In genomic region chr14:101364503-101365328, GRCh38 we compare ENCODE assay signal across 16 cellular contexts.
DNase-seq lines count a peak whose midpoint lies in the region; ATAC-seq and TF ChIP-seq lines count a peak whose summit lies in the region.
"Had no signal": no experiment of that assay in that cellular context is flagged by ENCODE, and none has a peak within 500 bp of the region (broad histone marks: within the 10 kb centered on the region; RNA-seq: fewer than 3 reads in every experiment).

No MANE protein-coding gene starts in this region.

- H3K27ac ChIP-seq in tibial artery = peak overlapping the region; percentile 71 to 87
- H3K27ac ChIP-seq: 22Rv1, foreskin keratinocyte had no signal

- H3K36me3 ChIP-seq in tibial artery (no peaks in the 10 kb centered on the region), HAP-1 (replicated peaks) (no peaks in the 10 kb centered on the region)

- peak overlapping the region; percentile 9 for H3K4me3 ChIP-seq in fibroblast of villous mesenchyme (ENCODE audit: low read depth, low read length)
- peak overlapping the region; percentile 33 to 49 for H3K4me3 ChIP-seq in tibial artery
- no peak overlapping the region for H3K4me3 ChIP-seq in HAP-1

- ATAC-seq in omental fat pad (ENCODE audit: low FRiP score) (peak; percentile 79), GM21576 (IDR thresholded peaks at IDR 0.05; ENCODE audit: unreplicated experiment) (no peak)
- ATAC-seq: activated naive CD4-positive, alpha-beta T cell treated with anti-CD3 and anti-CD28 coated beads, Interleukin-2, amount 50 U/mL, for 72 hours; foreskin keratinocyte; PC-3 had no signal

- H3K27me3 ChIP-seq in tibial artery (no peaks in the 10 kb centered on the region), HAP-1 (ENCODE audit: low read depth) (no peaks in the 10 kb centered on the region)
- H3K27me3 ChIP-seq: foreskin keratinocyte had no signal

- in situ Hi-C loops in HAP-1 (cut with MboI; ENCODE audit: low sequenced_read_pairs) = no loop called here

- intact Hi-C loops in tibial artery (cut with DNase I; ENCODE audit: low total_unique reads) = no loop called here

- H3K9me3 ChIP-seq in tibial artery (no peaks in the 10 kb centered on the region), HAP-1 (no peaks in the 10 kb centered on the region)
- H3K9me3 ChIP-seq: Caco-2 had no signal

- peak; percentile 12 for DNase-seq in DMS79 treated with DMSO at 0.1 percent for 48 hours (lab: John Stamatoyannopoulos, UW)
- DNase-seq in DMS79 (lab: John Stamatoyannopoulos, UW) = no peak
- DNase-seq in fibroblast of villous mesenchyme (ENCODE audit: low read depth) = peak; percentile 69
- peak; percentile 84 for DNase-seq in omental fat pad (ENCODE audit: low spot score)
- peak; percentile 94 to 96 for DNase-seq in tibial artery
- no peak for DNase-seq in HAP-1 (ENCODE audit: low spot score in 2 of 2)
- DNase-seq in AG08396 (ENCODE audit: low spot score) = no peak
- DNase-seq: activated CD8-positive, alpha-beta memory T cell treated with anti-CD3 and anti-CD28 coated beads for 24 hours; Caco-2; foreskin keratinocyte; GOT3; PC-3; T-helper 9 cell had no signal

- H3K4me1 ChIP-seq in tibial artery (peaks cover 0 to 26% (median 20%) of the 10 kb centered on the region in 4 donors), HAP-1 (no peaks in the 10 kb centered on the region)
- H3K4me1 ChIP-seq: Caco-2, foreskin keratinocyte had no signal

- TF ChIP-seq CTCF in fibroblast of villous mesenchyme (IDR thresholded peaks at IDR 0.05; ENCODE audit: insufficient read depth, low read depth, low read length) (no peak), omental fat pad (IDR thresholded peaks at IDR 0.05) (no peak), tibial artery (IDR thresholded peaks at IDR 0.05) (no peak)

Comparison
In these comparisons a context has a peak if more than half of its experiments do, and no peak if none do; other contexts are left out.
1. DNase-seq: peak in DMS79 treated with DMSO at 0.1 percent for 48 hours (single experiment), fibroblast of villous mesenchyme (single experiment), omental fat pad (single experiment) and tibial artery (2 of 2); none in DMS79 (single experiment), HAP-1 (0 of 2) and AG08396 (single experiment).